16 cellular contexts compared by ENCODE assay signal in the genomic region with DNA sequence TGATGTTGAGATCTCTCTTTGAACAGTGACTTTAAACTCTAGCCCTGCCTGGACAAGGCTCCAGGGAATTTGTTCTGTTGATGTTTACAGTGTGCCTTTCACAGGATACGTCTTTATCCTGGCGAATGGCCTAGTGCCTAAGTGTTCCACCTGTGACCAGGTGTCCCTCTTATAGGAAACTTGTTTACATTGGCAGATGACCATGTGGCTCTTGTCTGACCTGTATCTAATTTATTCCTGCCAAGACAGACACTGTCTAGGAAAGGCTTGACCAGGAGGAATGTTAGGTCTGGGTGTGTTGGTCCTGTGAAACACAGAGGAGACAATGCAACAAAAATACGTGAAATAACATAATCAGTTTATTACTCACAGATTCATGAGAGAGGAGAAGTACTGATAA.
DNase-seq lines count a peak whose midpoint lies in the region; ATAC-seq and TF ChIP-seq lines count a peak whose summit lies in the region.
"Had no signal": no experiment of that assay in that cellular context is flagged by ENCODE, and none has a peak within 500 bp of the region (broad histone marks: within the 10 kb centered on the region; RNA-seq: fewer than 3 reads in every experiment).

No MANE protein-coding gene starts in this region.

- intact Hi-C loops in gastrocnemius medialis (cut with DNase I; ENCODE audit: low total_unique reads): no loop called here

- H3K27me3 Mint-ChIP-seq in HFFc6 (ENCODE audit: insufficient read depth): peaks cover 3% of the 10 kb centered on the region; the same call in 1 of the 2 replicates
- H3K27me3 Mint-ChIP-seq in progenitor cell of endocrine pancreas: no peaks in the 10 kb centered on the region
- no peaks in the 10 kb centered on the region for H3K27me3 Mint-ChIP-seq in activated T-cell treated with anti-CD3 and anti-CD28 coated beads, Interleukin-2, amount 50 U/mL, for 4 hours (ENCODE audit: low read depth)

- TF ChIP-seq CTCF in HFFc6 (IDR thresholded peaks at IDR 0.05) (no peak), progenitor cell of endocrine pancreas (IDR thresholded peaks at IDR 0.05; ENCODE audit: unreplicated experiment) (no peak), gastrocnemius medialis (IDR thresholded peaks at IDR 0.05 in 4 of 5, conservative IDR thresholded peaks at IDR 0.05 in 1 of 5) (no peak)

- no peaks in the 10 kb centered on the region for H3K9me3 Mint-ChIP-seq in HFFc6
- no peaks in the 10 kb centered on the region for H3K9me3 Mint-ChIP-seq in progenitor cell of endocrine pancreas (ENCODE audit: low read depth)
- H3K9me3 Mint-ChIP-seq in activated T-cell treated with anti-CD3 and anti-CD28 coated beads, Interleukin-2, amount 50 U/mL, for 4 hours: peaks cover 8% of the 10 kb centered on the region

- H3K9me3 ChIP-seq in gastrocnemius medialis: no peaks in the 10 kb centered on the region

- no peaks in the 10 kb centered on the region for H3K36me3 ChIP-seq in gastrocnemius medialis

- in situ Hi-C loops in KBM-7 (cut with MboI; ENCODE audit: low pct_unique_long_range_greater_than_20kb, low sequenced_read_pairs) (no loop called here), gastrocnemius medialis (cut with MboI; ENCODE audit: low sequenced_read_pairs in 4 of 4) (no loop called here)

- H3K27me3 ChIP-seq in gastrocnemius medialis: no peaks in the 10 kb centered on the region

- H3K36me3 Mint-ChIP-seq in HFFc6 (ENCODE audit: low read depth) (no peaks in the 10 kb centered on the region; the same call in 1 of the 2 replicates), progenitor cell of endocrine pancreas (ENCODE audit: insufficient read depth) (no peaks in the 10 kb centered on the region)
- H3K36me3 Mint-ChIP-seq in activated T-cell treated with anti-CD3 and anti-CD28 coated beads, Interleukin-2, amount 50 U/mL, for 4 hours (ENCODE audit: insufficient read depth): no peaks in the 10 kb centered on the region

- DNase-seq in COLO668 (lab: John Stamatoyannopoulos, UW; ENCODE audit: unreplicated experiment) (peak; percentile 18), HFFc6 (no peak), NCI-H748 (lab: John Stamatoyannopoulos, UW; ENCODE audit: unreplicated experiment) (peak; percentile 87), kidney tubule cell (ENCODE audit: low spot score) (peak; percentile 48), progenitor cell of endocrine pancreas (ENCODE audit: low spot score, unreplicated experiment) (no peak), KBM-7 (no peak), gastrocnemius medialis (no peak)
- no peak for DNase-seq in activated T-cell treated with anti-CD3 and anti-CD28 coated beads, Interleukin-2, amount 50 U/mL, for 4 hours
- DNase-seq: AML-193, DND-41, GF-D8, GOT3, NCI-H1694, NCI-H446 treated with DMSO at 0.1 percent for 48 hours, T-helper 1 cell had no signal

- TF ChIP-seq POLR2A in gastrocnemius medialis (IDR thresholded peaks at IDR 0.05): no peak

- ATAC-seq in activated T-cell treated with anti-CD3 and anti-CD28 coated beads, Interleukin-2, amount 50 U/mL, for 4 hours: no peak
- ATAC-seq in gastrocnemius medialis: no peak
- ATAC-seq: HepG2 had no signal

- no peak overlapping the region for H3K27ac ChIP-seq in gastrocnemius medialis

- H3K4me3 Mint-ChIP-seq in HFFc6 (no peak overlapping the region; the same call in 1 of the 2 replicates), progenitor cell of endocrine pancreas (ENCODE audit: low read depth) (no peak overlapping the region)
- no peak overlapping the region for H3K4me3 Mint-ChIP-seq in activated T-cell treated with anti-CD3 and anti-CD28 coated beads, Interleukin-2, amount 50 U/mL, for 4 hours

- H3K4me3 ChIP-seq in gastrocnemius medialis: no peak overlapping the region

- H3K27ac Mint-ChIP-seq in HFFc6: peak overlapping the region; percentile 4; the same call in 1 of the 2 replicates
- no peak overlapping the region for H3K27ac Mint-ChIP-seq in progenitor cell of endocrine pancreas

- H3K4me1 ChIP-seq in gastrocnemius medialis: no peaks in the 10 kb centered on the region

- H3K4me1 Mint-ChIP-seq in HFFc6 (ENCODE audit: low read depth) (peaks cover 30% of the 10 kb centered on the region), progenitor cell of endocrine pancreas (ENCODE audit: low read depth) (no peaks in the 10 kb centered on the region)
- no peaks in the 10 kb centered on the region for H3K4me1 Mint-ChIP-seq in activated T-cell treated with anti-CD3 and anti-CD28 coated beads, Interleukin-2, amount 50 U/mL, for 4 hours (ENCODE audit: low read depth)

Comparison
In these comparisons a context has a peak if more than half of its experiments do, and no peak if none do; other contexts are left out.
1. DNase-seq: peak in COLO668 (single experiment), NCI-H748 (single experiment) and kidney tubule cell (single experiment); none in HFFc6 (single experiment), progenitor cell of endocrine pancreas (single experiment), KBM-7 (single experiment), activated T-cell treated with anti-CD3 and anti-CD28 coated beads, Interleukin-2, amount 50 U/mL, for 4 hours (single experiment) and gastrocnemius medialis (0 of 2).